In genomic region chr5:132776077-132776931, GRCh38 we compare ENCODE assay signal across 9 cellular contexts. TPM values are rescaled to one million over a fixed set of nuclear protein-coding genes. Genes with fewer than 3 reads are reported as not detected.
DNase-seq lines count a peak whose midpoint lies in the region; ATAC-seq and TF ChIP-seq lines count a peak whose summit lies in the region.
"Had no signal": no experiment of that assay in that cellular context is flagged by ENCODE, and none has a peak within 500 bp of the region (broad histone marks: within the 10 kb centered on the region; RNA-seq: fewer than 3 reads in every experiment).

No MANE protein-coding gene starts in this region.

- ATAC-seq in GM18502 (IDR thresholded peaks at IDR 0.05; ENCODE audit: poor library complexity, unreplicated experiment) (peak; percentile 26), Right ventricle myocardium superior (ENCODE audit: poor library complexity) (peak; percentile 47)
- peak; percentile 24 for ATAC-seq in activated T-helper 17 cell treated with anti-CD3 and anti-CD28 coated beads, Interleukin-2, amount 50 U/mL, for 72 hours (replicated peaks)

- H3K4me3 ChIP-seq in osteoblast (ENCODE audit: insufficient read depth, low read length) = peak overlapping the region; percentile 79

- H3K27ac Mint-ChIP-seq in activated T-helper 17 cell treated with anti-CD3 and anti-CD28 coated beads, Interleukin-2, amount 50 U/mL, for 72 hours = peak overlapping the region; percentile 76

- DNase-seq in AG08396 (ENCODE audit: low spot score) = peak; percentile 60
- DNase-seq in HT-29 (ENCODE audit: low spot score) = peak; percentile 30
- no peak for DNase-seq in Right ventricle myocardium superior
- DNase-seq in osteoblast (ENCODE audit: insufficient read length, low spot score, missing footprints) = no peak
- no peak for DNase-seq in middle frontal gyrus (ENCODE audit: extremely low spot score, low spot score)
- DNase-seq in NOMO-1 treated with DMSO at 0.1 percent for 48 hours (lab: John Stamatoyannopoulos, UW; ENCODE audit: unreplicated experiment) = no peak

- TF ChIP-seq CTCF in osteoblast (IDR thresholded peaks at IDR 0.05; ENCODE audit: extremely low read depth, low read depth, low read length) = no peak

- peaks cover 16% of the 10 kb centered on the region for H3K4me1 ChIP-seq in osteoblast (ENCODE audit: insufficient read depth, low read length)

- peaks cover 6% of the 10 kb centered on the region for H3K4me1 Mint-ChIP-seq in activated T-helper 17 cell treated with anti-CD3 and anti-CD28 coated beads, Interleukin-2, amount 50 U/mL, for 72 hours

- H3K4me2 ChIP-seq in osteoblast (ENCODE audit: insufficient read depth, low read length) = peak overlapping the region; percentile 85

- peaks cover 11% of the 10 kb centered on the region for H3K27me3 Mint-ChIP-seq in activated T-helper 17 cell treated with anti-CD3 and anti-CD28 coated beads, Interleukin-2, amount 50 U/mL, for 72 hours

- H3K9me3 ChIP-seq in osteoblast (ENCODE audit: low read depth, low read length) = no peaks in the 10 kb centered on the region

- H3K36me3 Mint-ChIP-seq in activated T-helper 17 cell treated with anti-CD3 and anti-CD28 coated beads, Interleukin-2, amount 50 U/mL, for 72 hours (ENCODE audit: low read depth) = no peaks in the 10 kb centered on the region

- no peak overlapping the region for H3K27ac ChIP-seq in osteoblast (ENCODE audit: low read depth, low read length)

- intact Hi-C loops in Right ventricle myocardium superior (cut with DNase I) = no loop called here

- peaks cover 45% of the 10 kb centered on the region for H3K79me2 ChIP-seq in osteoblast (ENCODE audit: insufficient read depth, low read length)

- H3K4me3 Mint-ChIP-seq in activated T-helper 17 cell treated with anti-CD3 and anti-CD28 coated beads, Interleukin-2, amount 50 U/mL, for 72 hours = peak overlapping the region; percentile 59

- peaks cover 27% of the 10 kb centered on the region for H4K20me1 ChIP-seq in osteoblast (ENCODE audit: insufficient read depth, low read length)

- H3K9me3 Mint-ChIP-seq in activated T-helper 17 cell treated with anti-CD3 and anti-CD28 coated beads, Interleukin-2, amount 50 U/mL, for 72 hours = no peaks in the 10 kb centered on the region

- no peaks in the 10 kb centered on the region for H3K36me3 ChIP-seq in osteoblast (ENCODE audit: insufficient read depth, low read length)

- no peaks in the 10 kb centered on the region for H3K27me3 ChIP-seq in osteoblast (ENCODE audit: insufficient read depth, low read length)

- peak overlapping the region; percentile 73 for H2AFZ ChIP-seq in osteoblast (ENCODE audit: low read length)

RNA-seq across cellular contexts. Expression of gene SEPTIN8, which starts 0.7 kb away (rescaled TPM):
- total RNA-seq in HT-29 (2014; rRNA removed; shearing (Covaris generic)) = 37.7 and 49.8 TPM in 2 replicates
- total RNA-seq in activated T-helper 17 cell treated with anti-CD3 and anti-CD28 coated beads, Interleukin-2, amount 50 U/mL, for 72 hours = 10 to 100 TPM; 13.6 to 14.7 TPM
- total RNA-seq in Right ventricle myocardium superior = 26.3 TPM
- 32.1 and 33.7 TPM in 2 replicates for total RNA-seq in osteoblast

RNA-seq across cellular contexts. Expression of gene CCNI2, which starts 29.1 kb away (rescaled TPM):
- total RNA-seq in HT-29 (2014; rRNA removed; shearing (Covaris generic)) = 7.3 and 8.8 TPM in 2 replicates
- 1 to 10 TPM; 1.2 to 3.3 TPM for total RNA-seq in activated T-helper 17 cell treated with anti-CD3 and anti-CD28 coated beads, Interleukin-2, amount 50 U/mL, for 72 hours
- 0.08 TPM for total RNA-seq in Right ventricle myocardium superior
- not detected in 2 replicates for total RNA-seq in osteoblast
- total RNA-seq: M059J had no signal

RNA-seq across cellular contexts. Expression of gene SOWAHA, which starts 36.8 kb away (rescaled TPM):
- 2.9 and 4.6 TPM in 2 replicates for total RNA-seq in HT-29 (2014; rRNA removed; shearing (Covaris generic))
- not detected for total RNA-seq in activated T-helper 17 cell treated with anti-CD3 and anti-CD28 coated beads, Interleukin-2, amount 50 U/mL, for 72 hours
- total RNA-seq in Right ventricle myocardium superior (0.13 TPM), osteoblast (under 0.01 and 0.29 TPM in 2 replicates)

RNA-seq across cellular contexts. Expression of gene KIF3A, which starts 39.0 kb away (rescaled TPM):
- total RNA-seq in HT-29 (2014; rRNA removed; shearing (Covaris generic)) = 3.1 and 4.0 TPM in 2 replicates
- 10 to 100 TPM in 1 of 2 donors, 1 to 10 TPM in 1; 8.3 to 13.9 TPM for total RNA-seq in activated T-helper 17 cell treated with anti-CD3 and anti-CD28 coated beads, Interleukin-2, amount 50 U/mL, for 72 hours
- total RNA-seq in Right ventricle myocardium superior (9.1 TPM), osteoblast (8.5 and 12.7 TPM in 2 replicates)

RNA-seq across cellular contexts. Expression of gene SHROOM1, which starts 54.1 kb away (rescaled TPM):
- 48.0 and 61.2 TPM in 2 replicates for total RNA-seq in HT-29 (2014; rRNA removed; shearing (Covaris generic))
- 1 to 10 TPM in 1 of 2 donors, under 1 TPM in 1; 0.54 to 3.4 TPM for total RNA-seq in activated T-helper 17 cell treated with anti-CD3 and anti-CD28 coated beads, Interleukin-2, amount 50 U/mL, for 72 hours
- total RNA-seq in Right ventricle myocardium superior (3.6 TPM), osteoblast (4.7 and 6.2 TPM in 2 replicates)

Comparison
In these comparisons a context has a peak if more than half of its experiments do, and no peak if none do; other contexts are left out.
1. DNase-seq: peak in AG08396 (single experiment) and HT-29 (single experiment); none in Right ventricle myocardium superior (single experiment), osteoblast (single experiment), middle frontal gyrus (single experiment) and NOMO-1 treated with DMSO at 0.1 percent for 48 hours (single experiment).
2. Peak in every context shown above with its lines, with median percentiles within 50 percentile points of each other: ATAC-seq.